ENCODE assay signal across 8 cellular contexts in the genomic region with DNA sequence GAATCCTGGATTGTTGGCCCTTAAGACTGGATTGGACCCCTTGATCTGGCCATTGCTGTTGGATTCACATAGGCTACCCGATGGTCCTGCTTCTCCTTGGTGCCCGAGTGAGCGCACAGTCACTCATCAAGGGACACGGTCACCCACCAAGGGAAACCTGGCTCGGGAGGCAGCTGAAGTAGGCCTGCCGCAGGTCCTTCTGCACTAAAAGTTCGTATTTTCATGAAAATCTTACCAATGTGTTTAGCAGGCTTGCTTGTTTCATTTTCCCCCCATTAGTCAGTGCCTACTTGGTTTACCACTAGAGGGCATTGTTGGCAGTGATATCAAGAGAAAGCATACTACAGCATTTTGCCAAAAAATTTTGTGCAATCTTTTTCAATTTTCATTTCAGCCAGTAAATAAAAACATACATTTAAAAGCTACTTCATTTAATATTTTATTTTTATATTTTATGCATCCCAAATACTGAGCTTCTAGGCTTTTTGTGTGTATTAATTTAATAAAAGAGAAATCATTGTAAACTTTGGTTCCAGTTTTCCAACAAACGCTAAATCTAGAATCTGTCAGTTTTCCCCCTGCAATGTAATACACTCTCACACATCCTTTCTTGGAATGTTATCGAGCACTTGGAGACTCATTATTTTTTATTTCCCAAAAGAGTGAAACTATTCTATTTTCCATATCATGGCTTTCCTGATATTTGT.
DNase-seq lines count a peak whose midpoint lies in the region; ATAC-seq, FAIRE-seq and TF ChIP-seq lines count a peak whose summit lies in the region.

No MANE protein-coding gene starts in this region.

- FAIRE-seq in pancreas (lab: Jason Lieb, UNC) = peak; percentile 88

- peak; percentile 61 for DNase-seq in AG08396 (ENCODE audit: low spot score)
- DNase-seq in GM10266 (ENCODE audit: extremely low spot score) = peak; percentile 67
- DNase-seq in NCI-H446 (lab: John Stamatoyannopoulos, UW) = peak; percentile 44 to 59
- peak; percentile 28 to 33 for DNase-seq in activated T-cell treated with anti-CD3 and anti-CD28 coated beads, Interleukin-2, amount 50 U/mL, for 48 hours
- peak; percentile 48 for DNase-seq in germinal center (ENCODE audit: low spot score)
- peak in 2 of 6 donors; percentile 18 to 38 for DNase-seq in pancreas

- H3K4me3 ChIP-seq in pancreas = peak overlapping the region in 2 of 4 donors; percentile 28 to 31

- no peaks in the 10 kb centered on the region for H3K36me3 ChIP-seq in pancreas

- 29 to 34% methylated on average over 9 of the region's 9 CpGs for WGBS in pancreas, 2 donors

- H3K27me3 ChIP-seq in pancreas = no peaks in the 10 kb centered on the region

- H3K9me3 ChIP-seq in pancreas = no peaks in the 10 kb centered on the region

- peak; percentile 77 for ATAC-seq in HG02981 (IDR thresholded peaks at IDR 0.05; ENCODE audit: unreplicated experiment)
- peak; percentile 75 to 95 (median 91) for ATAC-seq in pancreas
- ATAC-seq in GM21737 (IDR thresholded peaks at IDR 0.05; ENCODE audit: unreplicated experiment) = no peak

- intact Hi-C loops in pancreas (cut with DNase I) = loop anchor here in 1 of 3 donors (10.0 kb wide), 1 partner anchor 588 kb away; no protein-coding TSS in a partner anchor

- peak; percentile 80 for TF ChIP-seq CTCF in GM10266 (IDR thresholded peaks at IDR 0.05; ENCODE audit: control insufficient read depth, insufficient read depth, low read depth, missing control alignments)
- TF ChIP-seq CTCF in pancreas (IDR thresholded peaks at IDR 0.05) = peak; percentile 40 to 74 (median 58)

- H3K27ac ChIP-seq in pancreas = no peak overlapping the region

- H3K4me1 ChIP-seq in pancreas = peaks cover 0 to 4% (median 0%) of the 10 kb centered on the region in 3 donors
